ENCODE assay signal across 8 cellular contexts in the genomic region with DNA sequence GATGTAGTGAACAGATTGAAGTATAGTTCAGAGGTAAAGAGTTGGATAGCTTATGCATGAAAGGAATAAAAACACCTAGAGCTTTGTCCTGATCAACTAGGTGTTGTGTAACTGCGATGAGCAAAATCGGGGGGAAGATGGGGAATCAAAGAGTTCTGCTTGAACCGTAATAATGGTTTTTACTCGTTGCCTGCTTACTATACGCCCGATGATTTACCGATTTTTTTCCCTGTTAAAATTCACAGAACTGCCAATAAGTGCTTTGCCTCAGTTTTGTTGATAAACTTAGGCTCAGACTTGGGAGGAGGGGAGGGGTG. TPM values are rescaled to one million over a fixed set of nuclear protein-coding genes. Genes with fewer than 3 reads are reported as not detected.
DNase-seq lines count a peak whose midpoint lies in the region; ATAC-seq and TF ChIP-seq lines count a peak whose summit lies in the region.

No MANE protein-coding gene starts in this region.

- H3K27ac Mint-ChIP-seq in activated CD4-positive, alpha-beta T cell treated with anti-CD3 and anti-CD28 coated beads, Interleukin-2, amount 10 ng/mL, durations not matched to agents 24 days and 14 days, result peak overlapping the region; percentile 99
- peak overlapping the region; percentile 91 for H3K27ac Mint-ChIP-seq in activated naive CD8-positive, alpha-beta T cell treated with anti-CD3 and anti-CD28 coated beads, Interleukin-2, amount 50 U/mL, for 24 hours

- H3K4me1 Mint-ChIP-seq in activated CD4-positive, alpha-beta T cell treated with anti-CD3 and anti-CD28 coated beads, Interleukin-2, amount 10 ng/mL, durations not matched to agents 24 days and 14 days, result peaks cover 45% of the 10 kb centered on the region
- H3K4me1 Mint-ChIP-seq in activated naive CD8-positive, alpha-beta T cell treated with anti-CD3 and anti-CD28 coated beads, Interleukin-2, amount 50 U/mL, for 24 hours, result peaks cover 63% of the 10 kb centered on the region

- no peaks in the 10 kb centered on the region for H3K27me3 Mint-ChIP-seq in activated CD4-positive, alpha-beta T cell treated with anti-CD3 and anti-CD28 coated beads, Interleukin-2, amount 10 ng/mL, durations not matched to agents 24 days and 14 days
- H3K27me3 Mint-ChIP-seq in activated naive CD8-positive, alpha-beta T cell treated with anti-CD3 and anti-CD28 coated beads, Interleukin-2, amount 50 U/mL, for 24 hours, result peaks cover 3% of the 10 kb centered on the region

- H3K4me1 ChIP-seq in testis, result peaks cover 17% of the 10 kb centered on the region

- TF ChIP-seq CTCF in testis (IDR thresholded peaks at IDR 0.05), result no peak

- 6 to 7% methylated on average over 7 of the region's 7 CpGs for WGBS in testis, 2 donors

- peak overlapping the region; percentile 90 for H3K4me3 Mint-ChIP-seq in activated CD4-positive, alpha-beta T cell treated with anti-CD3 and anti-CD28 coated beads, Interleukin-2, amount 10 ng/mL, durations not matched to agents 24 days and 14 days
- peak overlapping the region; percentile 97 for H3K4me3 Mint-ChIP-seq in activated naive CD8-positive, alpha-beta T cell treated with anti-CD3 and anti-CD28 coated beads, Interleukin-2, amount 50 U/mL, for 24 hours

- H3K9me3 Mint-ChIP-seq in activated CD4-positive, alpha-beta T cell treated with anti-CD3 and anti-CD28 coated beads, Interleukin-2, amount 10 ng/mL, durations not matched to agents 24 days and 14 days, result no peaks in the 10 kb centered on the region
- H3K9me3 Mint-ChIP-seq in activated naive CD8-positive, alpha-beta T cell treated with anti-CD3 and anti-CD28 coated beads, Interleukin-2, amount 50 U/mL, for 24 hours, result no peaks in the 10 kb centered on the region

- H3K36me3 ChIP-seq in testis (ENCODE audit: low read depth, missing control alignments), result no peaks in the 10 kb centered on the region

- TF ChIP-seq POLR2A in testis (IDR thresholded peaks at IDR 0.05), result no peak

- H3K36me3 Mint-ChIP-seq in activated CD4-positive, alpha-beta T cell treated with anti-CD3 and anti-CD28 coated beads, Interleukin-2, amount 10 ng/mL, durations not matched to agents 24 days and 14 days (ENCODE audit: low read depth), result peaks cover 35% of the 10 kb centered on the region
- peaks cover 23% of the 10 kb centered on the region for H3K36me3 Mint-ChIP-seq in activated naive CD8-positive, alpha-beta T cell treated with anti-CD3 and anti-CD28 coated beads, Interleukin-2, amount 50 U/mL, for 24 hours (ENCODE audit: low read depth)

- no peaks in the 10 kb centered on the region for H3K27me3 ChIP-seq in layer of hippocampus (ENCODE audit: control insufficient read depth, insufficient read depth, low read length)
- no peaks in the 10 kb centered on the region for H3K27me3 ChIP-seq in testis

- DNase-seq in activated CD4-positive, alpha-beta T cell treated with anti-CD3 and anti-CD28 coated beads, Interleukin-2, amount 10 ng/mL, durations not matched to agents 24 days and 14 days, result no peak
- DNase-seq in activated CD4-positive, alpha-beta T cell treated with anti-CD3 and anti-CD28 coated beads for 4 hours, result no peak
- DNase-seq in activated naive CD8-positive, alpha-beta T cell treated with anti-CD3 and anti-CD28 coated beads, Interleukin-2, amount 50 U/mL, for 24 hours, result no peak
- DNase-seq in testis, result no peak
- no peak for DNase-seq in central memory CD4-positive, alpha-beta T cell

- no peaks in the 10 kb centered on the region for H3K9me3 ChIP-seq in testis

- no peak for ATAC-seq in activated naive CD8-positive, alpha-beta T cell treated with anti-CD3 and anti-CD28 coated beads, Interleukin-2, amount 50 U/mL, for 24 hours
- ATAC-seq in HG02840 (IDR thresholded peaks at IDR 0.05; ENCODE audit: low FRiP score, unreplicated experiment) (no peak), HG03520 (IDR thresholded peaks at IDR 0.05; ENCODE audit: unreplicated experiment) (no peak)

- H3K4me3 ChIP-seq in testis, result peak overlapping the region; percentile 61 to 89

- H3K27ac ChIP-seq in layer of hippocampus (ENCODE audit: low read depth, low read length) (peak overlapping the region; percentile 52), testis (peak overlapping the region in 1 of 2 donors; percentile 37)

- intact Hi-C loops in activated CD4-positive, alpha-beta T cell treated with anti-CD3 and anti-CD28 coated beads, Interleukin-2, amount 10 ng/mL, durations not matched to agents 24 days and 14 days (cut with micrococcal nuclease), result loop anchor here (1.0 to 5.0 kb wide), 7 partner anchors 47 to 631 kb away; partner anchors contain the start of genes EIF4A2, ETV5, RFC4 and ST6GAL1
- intact Hi-C loops in testis (cut with DNase I; ENCODE audit: low total_unique reads), result no loop called here

RNA-seq across cellular contexts. Expression of gene DNAJB11, which starts 0.8 kb away (rescaled TPM):
- total RNA-seq in activated CD4-positive, alpha-beta T cell treated with anti-CD3 and anti-CD28 coated beads, Interleukin-2, amount 10 ng/mL, durations not matched to agents 24 days and 14 days, result 74.0 and 77.7 TPM in 2 replicates
- 10 to 100 TPM; 39.3 to 60.2 TPM for total RNA-seq in testis
- polyA plus RNA-seq in testis (ENCODE audit: insufficient read depth, low read depth, low replicate concordance), result 58.5 TPM

RNA-seq across cellular contexts. Expression of gene TBCCD1, which starts 2.6 kb away (rescaled TPM):
- 20.9 and 21.4 TPM in 2 replicates for total RNA-seq in activated CD4-positive, alpha-beta T cell treated with anti-CD3 and anti-CD28 coated beads, Interleukin-2, amount 10 ng/mL, durations not matched to agents 24 days and 14 days
- total RNA-seq in testis, result 10 to 100 TPM; 33.1 to 35.0 TPM
- 43.4 TPM for polyA plus RNA-seq in testis (ENCODE audit: insufficient read depth, low read depth, low replicate concordance)

RNA-seq across cellular contexts. Expression of gene CRYGS, which starts 25.6 kb away (rescaled TPM):
- total RNA-seq in activated CD4-positive, alpha-beta T cell treated with anti-CD3 and anti-CD28 coated beads, Interleukin-2, amount 10 ng/mL, durations not matched to agents 24 days and 14 days, result 4.4 and 4.8 TPM in 2 replicates
- 1 to 10 TPM; 6.1 to 8.6 TPM for total RNA-seq in testis
- 6.3 TPM for polyA plus RNA-seq in testis (ENCODE audit: insufficient read depth, low read depth, low replicate concordance)

RNA-seq across cellular contexts. Expression of gene AHSG, which starts 43.1 kb away (rescaled TPM):
- not detected in 2 replicates for total RNA-seq in activated CD4-positive, alpha-beta T cell treated with anti-CD3 and anti-CD28 coated beads, Interleukin-2, amount 10 ng/mL, durations not matched to agents 24 days and 14 days
- 1 to 10 TPM in 1 of 2 donors, under 1 TPM in 1; 0.81 to 1.6 TPM for total RNA-seq in testis
- 1.5 TPM for polyA plus RNA-seq in testis (ENCODE audit: insufficient read depth, low read depth, low replicate concordance)
